Comparison of ENCODE assay signal across 1 cellular context in the genomic region with DNA sequence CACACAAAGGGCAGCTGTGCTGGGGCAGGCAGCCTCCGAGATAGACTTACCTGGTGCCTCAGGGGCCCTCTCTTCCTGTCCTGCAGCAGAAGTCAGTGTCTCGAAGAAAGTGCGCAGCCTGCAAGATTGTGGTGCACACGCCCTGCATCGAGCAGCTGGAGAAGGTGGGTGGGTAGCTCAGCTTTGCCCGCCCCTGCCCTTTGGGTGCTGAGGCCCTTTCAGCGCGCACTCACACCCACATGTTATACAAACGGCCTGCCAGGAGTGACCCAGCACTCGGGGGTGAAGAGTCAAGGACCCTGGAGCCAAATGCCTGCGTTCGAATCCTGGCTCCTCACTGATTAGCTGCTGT.
TF ChIP-seq lines count a peak whose summit lies in the region.

No MANE protein-coding gene starts in this region.

TF ChIP-seq in IMR-90, 13 proteins besides CTCF, POLR2A, EP300 and RAD21:
- TF ChIP-seq CEBPB (IDR thresholded peaks at IDR 0.05; ENCODE audit: low read depth, low read length) (no peak), FOS (IDR thresholded peaks at IDR 0.05; ENCODE audit: low read depth, low read length) (no peak), BHLHE40 (IDR thresholded peaks at IDR 0.05; ENCODE audit: low read depth, low read length) (no peak), NFE2L2 (IDR thresholded peaks at IDR 0.05; ENCODE audit: low read depth, low read length) (no peak), SMC3 (IDR thresholded peaks at IDR 0.05; ENCODE audit: low read depth, low read length) (no peak), MAZ (IDR thresholded peaks at IDR 0.05; ENCODE audit: borderline replicate concordance, low read depth, low read length) (no peak), RCOR1 (IDR thresholded peaks at IDR 0.05; ENCODE audit: insufficient replicate concordance, low read length) (no peak), MXI1 (IDR thresholded peaks at IDR 0.05; ENCODE audit: borderline replicate concordance, low read depth, low read length) (no peak), RFX5 (IDR thresholded peaks at IDR 0.05; ENCODE audit: low read depth, low read length) (no peak), CHD1 (IDR thresholded peaks at IDR 0.05; ENCODE audit: low read depth, low read length) (no peak), MAFK (IDR thresholded peaks at IDR 0.05; ENCODE audit: low read depth, low read length) (no peak)
- TF ChIP-seq, protein P1, sequence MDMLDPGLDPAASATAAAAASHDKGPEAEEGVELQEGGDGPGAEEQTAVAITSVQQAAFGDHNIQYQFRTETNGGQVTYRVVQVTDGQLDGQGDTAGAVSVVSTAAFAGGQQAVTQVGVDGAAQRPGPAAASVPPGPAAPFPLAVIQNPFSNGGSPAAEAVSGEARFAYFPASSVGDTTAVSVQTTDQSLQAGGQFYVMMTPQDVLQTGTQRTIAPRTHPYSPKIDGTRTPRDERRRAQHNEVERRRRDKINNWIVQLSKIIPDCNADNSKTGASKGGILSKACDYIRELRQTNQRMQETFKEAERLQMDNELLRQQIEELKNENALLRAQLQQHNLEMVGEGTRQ (IDR thresholded peaks at IDR 0.05; ENCODE audit: low read depth, low read length) = no peak
- TF ChIP-seq, protein P2, sequence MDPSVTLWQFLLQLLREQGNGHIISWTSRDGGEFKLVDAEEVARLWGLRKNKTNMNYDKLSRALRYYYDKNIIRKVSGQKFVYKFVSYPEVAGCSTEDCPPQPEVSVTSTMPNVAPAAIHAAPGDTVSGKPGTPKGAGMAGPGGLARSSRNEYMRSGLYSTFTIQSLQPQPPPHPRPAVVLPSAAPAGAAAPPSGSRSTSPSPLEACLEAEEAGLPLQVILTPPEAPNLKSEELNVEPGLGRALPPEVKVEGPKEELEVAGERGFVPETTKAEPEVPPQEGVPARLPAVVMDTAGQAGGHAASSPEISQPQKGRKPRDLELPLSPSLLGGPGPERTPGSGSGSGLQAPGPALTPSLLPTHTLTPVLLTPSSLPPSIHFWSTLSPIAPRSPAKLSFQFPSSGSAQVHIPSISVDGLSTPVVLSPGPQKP (IDR thresholded peaks at IDR 0.05; ENCODE audit: borderline replicate concordance, low read depth, low read length) = no peak
